Comparison of ENCODE assay signal across 3 cellular contexts in genomic region chr7:143264196-143264568, GRCh38. TPM values are rescaled to one million over a fixed set of nuclear protein-coding genes. Genes with fewer than 3 reads are reported as not detected.
A peak's percentile ranks its signal among the peaks of the same experiment; 100 is the strongest.
DNase-seq lines count a peak whose midpoint lies in the region; TF ChIP-seq lines count a peak whose summit lies in the region.
"Not testable (repeated sequence)": the region's sequence is repeated elsewhere in the genome, so short reads cannot be mapped to it uniquely, and the experiment has no call there.
"Had no signal": no experiment of that assay in that cellular context is flagged by ENCODE, and none has a peak within 500 bp of the region (broad histone marks: within the 10 kb centered on the region; RNA-seq: fewer than 3 reads in every experiment).

No MANE protein-coding gene starts in this region.

- not testable (repeated sequence) for H3K27me3 ChIP-seq in Caco-2 (replicated peaks; ENCODE audit: control insufficient read depth, insufficient read depth, low read length)

- POLR2A ChIA-PET in Caco-2 (lab: Charles Lee), result interaction anchor here (0.6 to 1.6 kb wide), 7 partner anchors 15 to 106 kb away, joined by 3 to 23 read pairs (median 4); partner anchors contain the start of gene CASP2

- peak overlapping the region; percentile 94 for H3K4me3 Mint-ChIP-seq in Caco-2 (ENCODE audit: unreplicated experiment)

- not testable (repeated sequence) for H3K9me3 ChIP-seq in Caco-2

- CTCF ChIA-PET in Caco-2 (lab: Charles Lee), result interaction anchor here (0.6 to 1.6 kb wide), 6 partner anchors 20 to 49 kb away, joined by 3 to 30 read pairs (median 6); no protein-coding TSS in a partner anchor

- peaks cover 21% of the 10 kb centered on the region for H3K4me1 ChIP-seq in Caco-2

- not testable (repeated sequence) for H3K27me3 Mint-ChIP-seq in Caco-2 (ENCODE audit: insufficient read depth, unreplicated experiment)

- intact Hi-C loops in Caco-2 (cut with micrococcal nuclease; ENCODE audit: unreplicated experiment), result not testable (repeated sequence)

- H3K27ac Mint-ChIP-seq in Caco-2 (ENCODE audit: unreplicated experiment), result peak overlapping the region; percentile 97

- not testable (repeated sequence) for H3K36me3 ChIP-seq in Caco-2 (ENCODE audit: control insufficient read depth, insufficient read depth, low read length)

- peaks cover 11% of the 10 kb centered on the region for H3K9me3 Mint-ChIP-seq in Caco-2 (ENCODE audit: unreplicated experiment)

- TF ChIP-seq CTCF in Caco-2 (IDR thresholded peaks at IDR 0.05; ENCODE audit: insufficient read depth in 1 of 2, low read depth in 1 of 2, low read length in 1 of 2, severe bottlenecking in 1 of 2, unreplicated experiment in 1 of 2); fibroblast of villous mesenchyme (IDR thresholded peaks at IDR 0.05; ENCODE audit: insufficient read depth, low read depth, low read length): not testable (repeated sequence)

- H3K4me3 ChIP-seq in Caco-2 (ENCODE audit: low read depth, low read length) (peak overlapping the region; percentile 66), fibroblast of villous mesenchyme (ENCODE audit: low read depth, low read length) (peak overlapping the region; percentile 85)

- not testable (repeated sequence) for BruUV-seq in Caco-2 (replicated peaks; lab: Mats Ljungman, UMichigan)

- H3K4me1 Mint-ChIP-seq in Caco-2 (ENCODE audit: low read depth, unreplicated experiment), result peaks cover 26% of the 10 kb centered on the region

- peaks cover 36% of the 10 kb centered on the region for H3K36me3 Mint-ChIP-seq in Caco-2 (ENCODE audit: insufficient read depth, unreplicated experiment)

- DNase-seq in Caco-2; fibroblast of villous mesenchyme (ENCODE audit: low read depth): not testable (repeated sequence)

RNA-seq across cellular contexts. Expression of gene GSTK1, which starts 0.9 kb away (rescaled TPM):
- total RNA-seq in Caco-2 (2022) (127 and 134 TPM in 2 replicates), fibroblast of villous mesenchyme (63.1 and 69.1 TPM in 2 replicates)

RNA-seq across cellular contexts. Expression of gene TMEM139, which starts 20.6 kb away (rescaled TPM):
- total RNA-seq in Caco-2 (2022), result 19.1 and 26.2 TPM in 2 replicates
- total RNA-seq in fibroblast of villous mesenchyme, result not detected in 2 replicates

RNA-seq across cellular contexts. Expression of gene CASP2, which starts 24.0 kb away (rescaled TPM):
- total RNA-seq in Caco-2 (2022) (51.7 and 62.0 TPM in 2 replicates), fibroblast of villous mesenchyme (11.9 and 16.0 TPM in 2 replicates)

RNA-seq across cellular contexts. Expression of gene TAS2R40, which starts 42.3 kb away (rescaled TPM):
- total RNA-seq in Caco-2 (2022) (not detected in 2 replicates), fibroblast of villous mesenchyme (not detected in 2 replicates)
- total RNA-seq: Right ventricle myocardium inferior had no signal

RNA-seq across cellular contexts. Expression of gene CLCN1, which starts 51.7 kb away (rescaled TPM):
- 1.8 and 1.9 TPM in 2 replicates for total RNA-seq in Caco-2 (2022)
- total RNA-seq in fibroblast of villous mesenchyme, result under 0.01 TPM in 2 replicates
- total RNA-seq: Right ventricle myocardium inferior had no signal

Comparison
In these comparisons a context has a peak if more than half of its experiments do, and no peak if none do; other contexts are left out.
1. RNA of gene TMEM139, which starts 20.6 kb away (total RNA-seq): 19.1 to 26.2 TPM in Caco-2; not detected in fibroblast of villous mesenchyme; every median in the first group is over 10 times any median in the second.